Comparison of ENCODE assay signal across 15 cellular contexts in genomic region chr13:50128406-50129048, GRCh38.
DNase-seq lines count a peak whose midpoint lies in the region; ATAC-seq and TF ChIP-seq lines count a peak whose summit lies in the region.
"Had no signal": no experiment of that assay in that cellular context is flagged by ENCODE, and none has a peak within 500 bp of the region (broad histone marks: within the 10 kb centered on the region; RNA-seq: fewer than 3 reads in every experiment).

No MANE protein-coding gene starts in this region.

- H3K4me1 ChIP-seq in ES-I3 (ENCODE audit: insufficient read depth, low read length) (peaks cover 8% of the 10 kb centered on the region; the same call in 1 of the 2 replicates), Panc1 (ENCODE audit: control insufficient read depth, insufficient read depth, low read length) (peaks cover 4% of the 10 kb centered on the region), neural progenitor cell (peaks cover 51% of the 10 kb centered on the region)

- no peaks in the 10 kb centered on the region for H3K79me2 ChIP-seq in neural progenitor cell (ENCODE audit: low read depth)

- H3K4me3 Mint-ChIP-seq in brain: peak overlapping the region in 4 of 5 experiments; percentile 73 to 88 (median 84)
- peak overlapping the region; percentile 85 for H3K4me3 Mint-ChIP-seq in neural progenitor cell

- H3K4me1 Mint-ChIP-seq in brain: peaks cover 67% of the 10 kb centered on the region
- H3K4me1 Mint-ChIP-seq in neural progenitor cell: peaks cover 63% of the 10 kb centered on the region

- H3K27me3 ChIP-seq in Panc1 (ENCODE audit: control insufficient read depth, insufficient read depth, low read length) (no peaks in the 10 kb centered on the region), neural progenitor cell (peaks cover 98% of the 10 kb centered on the region)

- in situ Hi-C loops in Panc1 (cut with HindIII; ENCODE audit: low pct_unique_long_range_greater_than_20kb, low sequenced_read_pairs): no loop called here

- no TSS peak for BruUV-seq in Panc1 (replicated peaks; lab: Mats Ljungman, UMichigan)

- H3K36me3 Mint-ChIP-seq in brain (no peaks in the 10 kb centered on the region), neural progenitor cell (no peaks in the 10 kb centered on the region)

- H3K9me3 Mint-ChIP-seq in brain: peaks cover 4 to 28% (median 19%) of the 10 kb centered on the region in 5 experiments
- H3K9me3 Mint-ChIP-seq in neural progenitor cell: peaks cover 3% of the 10 kb centered on the region

- H4K20me1 ChIP-seq in neural progenitor cell (ENCODE audit: low read depth): peaks cover 92% of the 10 kb centered on the region

- no peak for TF ChIP-seq CTCF in Panc1 (IDR thresholded peaks at IDR 0.05)
- no peak for TF ChIP-seq CTCF in brain (conservative IDR thresholded peaks at IDR 0.05)
- TF ChIP-seq CTCF in neural progenitor cell (IDR thresholded peaks at IDR 0.05): no peak

- no peaks in the 10 kb centered on the region for H3K9me3 ChIP-seq in ES-I3 (ENCODE audit: control insufficient read depth, insufficient read depth, low read length)
- no peaks in the 10 kb centered on the region for H3K9me3 ChIP-seq in Panc1 (ENCODE audit: control insufficient read depth, insufficient read depth, low read depth, low read length)
- no peaks in the 10 kb centered on the region for H3K9me3 ChIP-seq in neural progenitor cell (ENCODE audit: low read depth)
- H3K9me3 ChIP-seq: heart left ventricle, mucosa of descending colon, thyroid gland had no signal

- peak overlapping the region in 2 of 5 experiments; percentile 16 to 70 for H3K27ac Mint-ChIP-seq in brain
- H3K27ac Mint-ChIP-seq in neural progenitor cell: no peak overlapping the region

- H3K27me3 Mint-ChIP-seq in brain (peaks cover 81% of the 10 kb centered on the region), neural progenitor cell (ENCODE audit: insufficient read depth, low read depth) (peaks cover 66% of the 10 kb centered on the region)

- POLR2A ChIA-PET in Panc1 (lab: Charles Lee): interaction anchor here (0.7 kb wide), 1 partner anchor 976 kb away, joined by 3 read pairs; no protein-coding TSS in a partner anchor

- CTCF ChIA-PET in Panc1 (lab: Charles Lee): no interaction called here

- H3K27ac ChIP-seq in Panc1 (ENCODE audit: low read length): peak overlapping the region; percentile 85
- H3K27ac ChIP-seq in neural progenitor cell: no peak overlapping the region
- H3K27ac ChIP-seq: SK-N-MC had no signal

- H3K9ac ChIP-seq in ES-I3 (ENCODE audit: low read depth, low read length) (peak overlapping the region; percentile 77; the same call in 1 of the 2 replicates), neural progenitor cell (no peak overlapping the region)

- H2AFZ ChIP-seq in neural progenitor cell (replicated peaks): no peak overlapping the region

- no peak for DNase-seq in Panc1 (ENCODE audit: low read depth, low spot score)
- peak; percentile 58 for DNase-seq in neural progenitor cell (ENCODE audit: low spot score)
- DNase-seq in mucosa of gallbladder (ENCODE audit: low spot score): no peak
- DNase-seq: DMS 273 treated with DMSO at 0.1 percent for 48 hours, Kasumi-1, NCI-H524 treated with DMSO at 0.1 percent for 48 hours, thyroid gland had no signal

- ATAC-seq in Panc1: no peak
- ATAC-seq in HG03342 (IDR thresholded peaks at IDR 0.05; ENCODE audit: unreplicated experiment): no peak
- no peak for ATAC-seq in GM21381 (IDR thresholded peaks at IDR 0.05; ENCODE audit: unreplicated experiment)
- ATAC-seq in GM19023 (IDR thresholded peaks at IDR 0.05; ENCODE audit: unreplicated experiment): no peak
- ATAC-seq: heart left ventricle, mucosa of descending colon had no signal

- H3K4me3 ChIP-seq in Panc1 (ENCODE audit: low read depth in 2 of 2, low read length in 2 of 2): no peak overlapping the region
- peak overlapping the region; percentile 78 for H3K4me3 ChIP-seq in neural progenitor cell
- H3K4me3 ChIP-seq: mucosa of descending colon, SK-N-MC had no signal

- no peaks in the 10 kb centered on the region for H3K36me3 ChIP-seq in ES-I3 (ENCODE audit: insufficient read depth, low read length)
- no peaks in the 10 kb centered on the region; the same call in 1 of the 2 replicates for H3K36me3 ChIP-seq in Panc1 (ENCODE audit: control insufficient read depth, insufficient read depth, low read length)
- H3K36me3 ChIP-seq in neural progenitor cell: no peaks in the 10 kb centered on the region
- H3K36me3 ChIP-seq: heart left ventricle, thyroid gland had no signal

- peak overlapping the region; percentile 97 for H3K4me2 ChIP-seq in neural progenitor cell

- peaks cover 55% of the 10 kb centered on the region for H3F3A ChIP-seq in neural progenitor cell (ENCODE audit: low read depth)

- intact Hi-C loops in Panc1 (cut with micrococcal nuclease; ENCODE audit: unreplicated experiment): no loop called here
